2 cellular contexts compared by ENCODE assay signal in the genomic region with DNA sequence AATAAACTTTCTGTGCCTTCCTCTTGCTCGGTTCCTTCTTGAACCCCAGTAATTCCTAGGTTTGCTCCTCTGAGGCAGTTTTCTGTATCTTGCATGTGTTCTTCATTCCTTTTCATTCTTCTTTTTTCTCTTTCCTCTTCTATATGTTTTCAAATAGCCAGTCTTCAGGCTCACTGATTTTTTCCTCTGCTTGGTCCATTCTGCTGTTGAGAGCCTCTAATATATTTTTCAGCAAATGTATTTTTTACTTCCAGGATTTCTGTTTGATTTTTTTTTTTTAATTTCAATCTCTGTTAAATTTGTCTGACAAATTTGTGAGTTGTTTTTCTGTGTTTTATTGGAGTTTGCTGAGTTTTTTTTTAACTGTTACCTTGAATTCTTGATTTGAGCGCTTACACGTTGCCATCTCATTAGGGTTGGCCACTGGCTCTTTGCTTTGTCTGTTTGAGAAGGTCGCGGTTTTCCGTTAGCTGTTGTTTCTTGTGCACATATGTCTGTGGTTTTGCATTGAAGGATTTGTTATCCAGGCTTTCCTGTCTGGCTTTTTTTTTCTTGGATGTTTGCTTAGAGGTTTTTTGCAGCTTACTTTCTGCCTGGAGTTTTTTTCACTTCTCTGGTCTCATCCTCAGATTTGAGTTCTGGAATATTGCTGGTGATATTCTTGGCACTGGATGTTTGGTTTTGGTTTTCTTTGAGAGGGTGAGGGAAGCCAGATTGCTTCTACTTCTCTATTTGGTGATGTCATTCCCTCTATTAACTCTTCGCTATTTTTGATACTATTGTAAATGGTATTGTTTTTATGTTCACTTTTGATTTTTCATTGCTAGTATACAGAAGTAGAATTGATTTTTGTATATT.
TF ChIP-seq lines count a peak whose summit lies in the region.

No MANE protein-coding gene starts in this region.

TF ChIP-seq in GM12878, 131 proteins besides CTCF, POLR2A, EP300 and RAD21:
- TF ChIP-seq RAD51 (IDR thresholded peaks at IDR 0.05) (no peak), FOXM1 (IDR thresholded peaks at IDR 0.05; ENCODE audit: low read depth, low read length) (no peak), SUPT20H (IDR thresholded peaks at IDR 0.05; ENCODE audit: borderline replicate concordance, control insufficient read depth, low read depth, low read length) (no peak), MYC (IDR thresholded peaks at IDR 0.05; ENCODE audit: insufficient read depth, insufficient read length, insufficient replicate concordance, low read length, severe bottlenecking) (no peak), STAT1 (conservative IDR thresholded peaks at IDR 0.05) (no peak), CBX5 (IDR thresholded peaks at IDR 0.05; ENCODE audit: low read depth) (peak; percentile 72; the same call in 1 of the 2 replicates), ZBTB11 (CRISPR knock-in tag; IDR thresholded peaks at IDR 0.05) (no peak)

TF ChIP-seq in SK-N-SH, 30 proteins besides CTCF, POLR2A, EP300 and RAD21:
- TF ChIP-seq, protein P1, sequence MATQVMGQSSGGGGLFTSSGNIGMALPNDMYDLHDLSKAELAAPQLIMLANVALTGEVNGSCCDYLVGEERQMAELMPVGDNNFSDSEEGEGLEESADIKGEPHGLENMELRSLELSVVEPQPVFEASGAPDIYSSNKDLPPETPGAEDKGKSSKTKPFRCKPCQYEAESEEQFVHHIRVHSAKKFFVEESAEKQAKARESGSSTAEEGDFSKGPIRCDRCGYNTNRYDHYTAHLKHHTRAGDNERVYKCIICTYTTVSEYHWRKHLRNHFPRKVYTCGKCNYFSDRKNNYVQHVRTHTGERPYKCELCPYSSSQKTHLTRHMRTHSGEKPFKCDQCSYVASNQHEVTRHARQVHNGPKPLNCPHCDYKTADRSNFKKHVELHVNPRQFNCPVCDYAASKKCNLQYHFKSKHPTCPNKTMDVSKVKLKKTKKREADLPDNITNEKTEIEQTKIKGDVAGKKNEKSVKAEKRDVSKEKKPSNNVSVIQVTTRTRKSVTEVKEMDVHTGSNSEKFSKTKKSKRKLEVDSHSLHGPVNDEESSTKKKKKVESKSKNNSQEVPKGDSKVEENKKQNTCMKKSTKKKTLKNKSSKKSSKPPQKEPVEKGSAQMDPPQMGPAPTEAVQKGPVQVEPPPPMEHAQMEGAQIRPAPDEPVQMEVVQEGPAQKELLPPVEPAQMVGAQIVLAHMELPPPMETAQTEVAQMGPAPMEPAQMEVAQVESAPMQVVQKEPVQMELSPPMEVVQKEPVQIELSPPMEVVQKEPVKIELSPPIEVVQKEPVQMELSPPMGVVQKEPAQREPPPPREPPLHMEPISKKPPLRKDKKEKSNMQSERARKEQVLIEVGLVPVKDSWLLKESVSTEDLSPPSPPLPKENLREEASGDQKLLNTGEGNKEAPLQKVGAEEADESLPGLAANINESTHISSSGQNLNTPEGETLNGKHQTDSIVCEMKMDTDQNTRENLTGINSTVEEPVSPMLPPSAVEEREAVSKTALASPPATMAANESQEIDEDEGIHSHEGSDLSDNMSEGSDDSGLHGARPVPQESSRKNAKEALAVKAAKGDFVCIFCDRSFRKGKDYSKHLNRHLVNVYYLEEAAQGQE (IDR thresholded peaks at IDR 0.05; ENCODE audit: low read depth, low read length) = no peak
- TF ChIP-seq POLR2AphosphoS5 (IDR thresholded peaks at IDR 0.05; ENCODE audit: low read depth, low read length) (no peak), MEF2A (IDR thresholded peaks at IDR 0.05; ENCODE audit: borderline replicate concordance, low read depth) (no peak), ZBTB33 (IDR thresholded peaks at IDR 0.05; ENCODE audit: borderline replicate concordance, low read depth) (no peak), ELF1 (IDR thresholded peaks at IDR 0.05) (no peak), GABPA (IDR thresholded peaks at IDR 0.05; ENCODE audit: low read depth) (no peak), RFX5 (IDR thresholded peaks at IDR 0.05; ENCODE audit: low read length) (no peak), FOXM1 (IDR thresholded peaks at IDR 0.05; ENCODE audit: low read depth) (no peak), YY1 (IDR thresholded peaks at IDR 0.05; ENCODE audit: low read depth) (no peak), FOSL2 (IDR thresholded peaks at IDR 0.05; ENCODE audit: borderline replicate concordance, low read depth) (no peak), NFIC (IDR thresholded peaks at IDR 0.05; ENCODE audit: borderline replicate concordance) (no peak), PBX3 (IDR thresholded peaks at IDR 0.05) (no peak), TEAD4 (IDR thresholded peaks at IDR 0.05; ENCODE audit: borderline replicate concordance, insufficient read depth) (no peak), SMC3 (IDR thresholded peaks at IDR 0.05; ENCODE audit: low read depth, low read length) (no peak), EZH2phosphoT487 (IDR thresholded peaks at IDR 0.05; ENCODE audit: borderline replicate concordance, low read depth) (no peak), CHD2 (IDR thresholded peaks at IDR 0.05; ENCODE audit: low read length, partially characterized antibody) (no peak), NRF1 (IDR thresholded peaks at IDR 0.05; ENCODE audit: low read depth, low read length) (no peak), FOXJ3 (CRISPR knock-in tag; IDR thresholded peaks at IDR 0.05) (no peak), MAX (IDR thresholded peaks at IDR 0.05; ENCODE audit: low read depth) (no peak)
- TF ChIP-seq, protein P2, sequence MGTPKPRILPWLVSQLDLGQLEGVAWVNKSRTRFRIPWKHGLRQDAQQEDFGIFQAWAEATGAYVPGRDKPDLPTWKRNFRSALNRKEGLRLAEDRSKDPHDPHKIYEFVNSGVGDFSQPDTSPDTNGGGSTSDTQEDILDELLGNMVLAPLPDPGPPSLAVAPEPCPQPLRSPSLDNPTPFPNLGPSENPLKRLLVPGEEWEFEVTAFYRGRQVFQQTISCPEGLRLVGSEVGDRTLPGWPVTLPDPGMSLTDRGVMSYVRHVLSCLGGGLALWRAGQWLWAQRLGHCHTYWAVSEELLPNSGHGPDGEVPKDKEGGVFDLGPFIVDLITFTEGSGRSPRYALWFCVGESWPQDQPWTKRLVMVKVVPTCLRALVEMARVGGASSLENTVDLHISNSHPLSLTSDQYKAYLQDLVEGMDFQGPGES (IDR thresholded peaks at IDR 0.05; ENCODE audit: low read depth, low read length) = no peak
